ENCODE assay signal across 8 cellular contexts in genomic region chr17:3827124-3827773, GRCh38. TPM values are rescaled to one million over a fixed set of nuclear protein-coding genes. Genes with fewer than 3 reads are reported as not detected.
DNase-seq lines count a peak whose midpoint lies in the region; ATAC-seq, FAIRE-seq and TF ChIP-seq lines count a peak whose summit lies in the region.

No MANE protein-coding gene starts in this region.

- no peaks in the 10 kb centered on the region for H3K27me3 ChIP-seq in gastrocnemius medialis

- TF ChIP-seq CTCF in AG10803 (conservative IDR thresholded peaks at IDR 0.05; ENCODE audit: low read length), result peak; percentile 76
- TF ChIP-seq CTCF in RWPE1 (conservative IDR thresholded peaks at IDR 0.05; ENCODE audit: low read depth), result peak; percentile 47
- TF ChIP-seq CTCF in gastrocnemius medialis (IDR thresholded peaks at IDR 0.05 in 4 of 5, conservative IDR thresholded peaks at IDR 0.05 in 1 of 5), result peak in 4 of 5 experiments; percentile 17 to 49 (median 23)

- H3K4me1 ChIP-seq in gastrocnemius medialis, result peaks cover 17 to 24% of the 10 kb centered on the region in 2 donors

- CTCF ChIA-PET in RWPE1 (lab: Yijun Ruan, JAX), result interaction anchor here (0.5 to 2.7 kb wide), 10 partner anchors 10 to 98 kb away, joined by 3 to 9 read pairs (median 3); no protein-coding TSS in a partner anchor

- peaks cover 0 to 39% of the 10 kb centered on the region in 2 donors for H3K36me3 ChIP-seq in gastrocnemius medialis

- intact Hi-C loops in head of caudate nucleus (cut with DNase I) (no loop called here), gastrocnemius medialis (cut with DNase I; ENCODE audit: low total_unique reads) (loop anchor here (5.0 kb wide), 1 partner anchor 145 kb away; no protein-coding TSS in a partner anchor)

- H3K4me3 ChIP-seq in AG10803 (ENCODE audit: low read length) (no peak overlapping the region), gastrocnemius medialis (no peak overlapping the region)

- H3K9me3 ChIP-seq in gastrocnemius medialis, result no peaks in the 10 kb centered on the region

- TF ChIP-seq POLR2A in GM12892 (IDR thresholded peaks at IDR 0.05; ENCODE audit: low read depth, low read length) (no peak), gastrocnemius medialis (IDR thresholded peaks at IDR 0.05) (no peak)

- POLR2A ChIA-PET in RWPE1 (lab: Yijun Ruan, JAX; ENCODE audit: low non-redundant PET), result no interaction called here

- in situ Hi-C loops in gastrocnemius medialis (cut with MboI; ENCODE audit: low sequenced_read_pairs in 4 of 4), result loop anchor here in 1 of 4 donors (10.0 kb wide), 1 partner anchor 92 kb away; no protein-coding TSS in a partner anchor

- DNase-seq in AG10803 (ENCODE audit: low read depth), result peak; percentile 67
- no peak for DNase-seq in GM12892 (ENCODE audit: insufficient read length)
- peak; percentile 42 for DNase-seq in RWPE1 (ENCODE audit: low spot score)
- peak in 3 of 4 experiments; percentile 9 to 52 (median 35) for DNase-seq in activated naive CD4-positive, alpha-beta T cell (lab: John Stamatoyannopoulos, UW)
- DNase-seq in head of caudate nucleus, result peak in 40 of 42 donors; percentile 33 to 92 (median 78)
- peak in 1 of 2 donors; percentile 31 for DNase-seq in gastrocnemius medialis

- ATAC-seq in gastrocnemius medialis (no peak), HG03520 (IDR thresholded peaks at IDR 0.05; ENCODE audit: unreplicated experiment) (no peak), GM18520 (IDR thresholded peaks at IDR 0.05; ENCODE audit: unreplicated experiment) (no peak)

- peak; percentile 72 for FAIRE-seq in GM12892 (lab: Jason Lieb, UNC)

- no peak overlapping the region for H3K27ac ChIP-seq in RWPE1
- no peak overlapping the region for H3K27ac ChIP-seq in gastrocnemius medialis

RNA-seq across cellular contexts. Expression of gene NCBP3, which starts 18.8 kb away (rescaled TPM):
- 21.0 TPM for polyA plus RNA-seq in GM12892 (2012; ENCODE audit: missing spikeins)
- total RNA-seq in gastrocnemius medialis, result 10 to 100 TPM in 3 of 4 donors, 1 to 10 TPM in 1; 9.5 to 15.2 (median 14.5) TPM

RNA-seq across cellular contexts. Expression of gene ITGAE, which starts 26.3 kb away (rescaled TPM):
- polyA plus RNA-seq in GM12892 (2012; ENCODE audit: missing spikeins), result 23.4 TPM
- total RNA-seq in gastrocnemius medialis, result 10 to 100 TPM; 10.8 to 25.0 (median 23.5) TPM

Comparison
In these comparisons a context has a peak if more than half of its experiments do, and no peak if none do; other contexts are left out.
1. CTCF ChIP-seq: peak in every context shown above with its lines; median percentile 76 in AG10803; 47 in RWPE1; 23 in gastrocnemius medialis.